ENCODE assay signal across 1 cellular context in the genomic region with DNA sequence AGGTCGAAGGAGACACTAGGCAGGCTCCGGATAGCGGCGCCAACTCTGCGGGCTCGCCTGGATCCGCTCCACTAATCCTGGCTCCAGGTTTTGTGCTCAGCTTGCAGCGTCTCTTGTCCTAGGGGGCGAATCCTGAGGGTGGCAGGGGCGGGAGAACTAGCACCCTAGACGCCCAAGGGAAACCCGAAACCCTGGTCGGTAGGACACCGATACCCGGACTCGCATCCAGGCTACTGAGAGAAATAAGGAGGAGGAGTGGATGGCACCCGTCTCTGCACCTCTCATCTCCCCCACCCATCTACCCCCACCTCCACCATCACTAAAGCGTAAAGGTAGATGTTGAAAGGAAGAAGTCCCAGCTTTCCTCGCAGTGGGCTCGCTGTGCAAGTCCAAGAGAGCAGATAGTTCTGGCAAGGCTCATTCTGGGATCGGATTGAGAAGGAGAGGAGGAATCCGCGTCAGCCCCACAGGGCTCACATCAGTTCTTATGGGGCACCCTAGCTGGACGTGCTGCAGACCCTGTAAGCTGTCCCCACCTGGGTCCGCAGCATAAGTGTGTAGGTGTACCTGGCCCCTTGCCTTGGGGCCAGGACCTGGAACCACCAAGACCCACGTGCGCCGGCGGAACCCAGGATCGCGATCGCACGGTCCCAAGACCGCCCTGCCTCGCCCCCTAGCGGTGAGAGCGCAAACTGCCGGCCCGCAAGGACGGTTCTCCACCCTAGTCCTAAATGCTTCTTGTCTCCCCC.
TF ChIP-seq lines count a peak whose summit lies in the region.

No MANE protein-coding gene starts in this region.

TF ChIP-seq in HepG2, 621 proteins besides CTCF, POLR2A, EP300 and RAD21 (continued from another document and continues in another):
- peak; percentile 38; the same call in 1 of the 2 replicates for TF ChIP-seq REPIN1 (CRISPR knock-in tag; IDR thresholded peaks at IDR 0.05; ENCODE audit: borderline replicate concordance, low read depth)
- TF ChIP-seq ZNF781 (CRISPR knock-in tag; IDR thresholded peaks at IDR 0.05; ENCODE audit: borderline replicate concordance, not compliant biosample characterization): peak; percentile 61
- TF ChIP-seq CBX1 (IDR thresholded peaks at IDR 0.05; ENCODE audit: low read depth): peak; percentile 56
- TF ChIP-seq KMT2B (CRISPR knock-in tag; IDR thresholded peaks at IDR 0.05): peak; percentile 7; the same call in 1 of the 2 replicates
- no peak for TF ChIP-seq NKX3-1 (CRISPR knock-in tag; IDR thresholded peaks at IDR 0.05)
- TF ChIP-seq, protein P1, sequence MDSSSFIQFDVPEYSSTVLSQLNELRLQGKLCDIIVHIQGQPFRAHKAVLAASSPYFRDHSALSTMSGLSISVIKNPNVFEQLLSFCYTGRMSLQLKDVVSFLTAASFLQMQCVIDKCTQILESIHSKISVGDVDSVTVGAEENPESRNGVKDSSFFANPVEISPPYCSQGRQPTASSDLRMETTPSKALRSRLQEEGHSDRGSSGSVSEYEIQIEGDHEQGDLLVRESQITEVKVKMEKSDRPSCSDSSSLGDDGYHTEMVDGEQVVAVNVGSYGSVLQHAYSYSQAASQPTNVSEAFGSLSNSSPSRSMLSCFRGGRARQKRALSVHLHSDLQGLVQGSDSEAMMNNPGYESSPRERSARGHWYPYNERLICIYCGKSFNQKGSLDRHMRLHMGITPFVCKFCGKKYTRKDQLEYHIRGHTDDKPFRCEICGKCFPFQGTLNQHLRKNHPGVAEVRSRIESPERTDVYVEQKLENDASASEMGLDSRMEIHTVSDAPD (CRISPR knock-in tag; IDR thresholded peaks at IDR 0.05): no peak
- TF ChIP-seq BCL6 (CRISPR knock-in tag; IDR thresholded peaks at IDR 0.05): peak; percentile 50
- TF ChIP-seq ZNF816 (CRISPR knock-in tag; IDR thresholded peaks at IDR 0.05; ENCODE audit: borderline replicate concordance): no peak
- TF ChIP-seq, protein P2, sequence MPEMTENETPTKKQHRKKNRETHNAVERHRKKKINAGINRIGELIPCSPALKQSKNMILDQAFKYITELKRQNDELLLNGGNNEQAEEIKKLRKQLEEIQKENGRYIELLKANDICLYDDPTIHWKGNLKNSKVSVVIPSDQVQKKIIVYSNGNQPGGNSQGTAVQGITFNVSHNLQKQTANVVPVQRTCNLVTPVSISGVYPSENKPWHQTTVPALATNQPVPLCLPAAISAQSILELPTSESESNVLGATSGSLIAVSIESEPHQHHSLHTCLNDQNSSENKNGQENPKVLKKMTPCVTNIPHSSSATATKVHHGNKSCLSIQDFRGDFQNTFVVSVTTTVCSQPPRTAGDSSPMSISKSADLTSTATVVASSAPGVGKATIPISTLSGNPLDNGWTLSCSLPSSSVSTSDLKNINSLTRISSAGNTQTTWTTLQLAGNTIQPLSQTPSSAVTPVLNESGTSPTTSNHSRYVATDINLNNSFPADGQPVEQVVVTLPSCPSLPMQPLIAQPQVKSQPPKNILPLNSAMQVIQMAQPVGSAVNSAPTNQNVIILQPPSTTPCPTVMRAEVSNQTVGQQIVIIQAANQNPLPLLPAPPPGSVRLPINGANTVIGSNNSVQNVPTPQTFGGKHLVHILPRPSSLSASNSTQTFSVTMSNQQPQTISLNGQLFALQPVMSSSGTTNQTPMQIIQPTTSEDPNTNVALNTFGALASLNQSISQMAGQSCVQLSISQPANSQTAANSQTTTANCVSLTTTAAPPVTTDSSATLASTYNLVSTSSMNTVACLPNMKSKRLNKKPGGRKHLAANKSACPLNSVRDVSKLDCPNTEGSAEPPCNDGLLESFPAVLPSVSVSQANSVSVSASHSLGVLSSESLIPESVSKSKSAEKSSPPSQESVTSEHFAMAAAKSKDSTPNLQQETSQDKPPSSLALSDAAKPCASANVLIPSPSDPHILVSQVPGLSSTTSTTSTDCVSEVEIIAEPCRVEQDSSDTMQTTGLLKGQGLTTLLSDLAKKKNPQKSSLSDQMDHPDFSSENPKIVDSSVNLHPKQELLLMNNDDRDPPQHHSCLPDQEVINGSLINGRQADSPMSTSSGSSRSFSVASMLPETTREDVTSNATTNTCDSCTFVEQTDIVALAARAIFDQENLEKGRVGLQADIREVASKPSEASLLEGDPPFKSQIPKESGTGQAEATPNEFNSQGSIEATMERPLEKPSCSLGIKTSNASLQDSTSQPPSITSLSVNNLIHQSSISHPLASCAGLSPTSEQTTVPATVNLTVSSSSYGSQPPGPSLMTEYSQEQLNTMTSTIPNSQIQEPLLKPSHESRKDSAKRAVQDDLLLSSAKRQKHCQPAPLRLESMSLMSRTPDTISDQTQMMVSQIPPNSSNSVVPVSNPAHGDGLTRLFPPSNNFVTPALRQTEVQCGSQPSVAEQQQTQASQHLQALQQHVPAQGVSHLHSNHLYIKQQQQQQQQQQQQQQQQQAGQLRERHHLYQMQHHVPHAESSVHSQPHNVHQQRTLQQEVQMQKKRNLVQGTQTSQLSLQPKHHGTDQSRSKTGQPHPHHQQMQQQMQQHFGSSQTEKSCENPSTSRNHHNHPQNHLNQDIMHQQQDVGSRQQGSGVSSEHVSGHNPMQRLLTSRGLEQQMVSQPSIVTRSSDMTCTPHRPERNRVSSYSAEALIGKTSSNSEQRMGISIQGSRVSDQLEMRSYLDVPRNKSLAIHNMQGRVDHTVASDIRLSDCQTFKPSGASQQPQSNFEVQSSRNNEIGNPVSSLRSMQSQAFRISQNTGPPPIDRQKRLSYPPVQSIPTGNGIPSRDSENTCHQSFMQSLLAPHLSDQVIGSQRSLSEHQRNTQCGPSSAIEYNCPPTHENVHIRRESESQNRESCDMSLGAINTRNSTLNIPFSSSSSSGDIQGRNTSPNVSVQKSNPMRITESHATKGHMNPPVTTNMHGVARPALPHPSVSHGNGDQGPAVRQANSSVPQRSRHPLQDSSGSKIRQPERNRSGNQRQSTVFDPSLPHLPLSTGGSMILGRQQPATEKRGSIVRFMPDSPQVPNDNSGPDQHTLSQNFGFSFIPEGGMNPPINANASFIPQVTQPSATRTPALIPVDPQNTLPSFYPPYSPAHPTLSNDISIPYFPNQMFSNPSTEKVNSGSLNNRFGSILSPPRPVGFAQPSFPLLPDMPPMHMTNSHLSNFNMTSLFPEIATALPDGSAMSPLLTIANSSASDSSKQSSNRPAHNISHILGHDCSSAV (CRISPR knock-in tag; IDR thresholded peaks at IDR 0.05; ENCODE audit: borderline replicate concordance): no peak
- no peak for TF ChIP-seq TCF7 (IDR thresholded peaks at IDR 0.05; ENCODE audit: low read depth)
- peak; percentile 56; the same call in 1 of the 2 replicates for TF ChIP-seq SP2 (CRISPR knock-in tag; IDR thresholded peaks at IDR 0.05)
- peak; percentile 93 for TF ChIP-seq MYC (CRISPR knock-in tag; IDR thresholded peaks at IDR 0.05; ENCODE audit: borderline replicate concordance)
- 0 out of 2 replicates have a peak, but pooled peaks have one; percentile 69 for TF ChIP-seq MZF1 (CRISPR knock-in tag; IDR thresholded peaks at IDR 0.05; ENCODE audit: borderline replicate concordance)
- peak; percentile 63 for TF ChIP-seq SMC3 (IDR thresholded peaks at IDR 0.05; ENCODE audit: low read length)
- TF ChIP-seq HNF1B (CRISPR knock-in tag; IDR thresholded peaks at IDR 0.05): peak; percentile 78; the same call in 1 of the 2 replicates
- TF ChIP-seq ZNF512B (CRISPR knock-in tag; IDR thresholded peaks at IDR 0.05; ENCODE audit: borderline replicate concordance): peak; percentile 52; the same call in 1 of the 2 replicates
- TF ChIP-seq ZNF468 (CRISPR knock-in tag; IDR thresholded peaks at IDR 0.05): 0 out of 2 replicates have a peak, but pooled peaks have one; percentile 7
- peak; percentile 93 for TF ChIP-seq MAX (IDR thresholded peaks at IDR 0.05)
- TF ChIP-seq ZNF674 (CRISPR knock-in tag; IDR thresholded peaks at IDR 0.05; ENCODE audit: low read depth): no peak
- TF ChIP-seq, protein P3, sequence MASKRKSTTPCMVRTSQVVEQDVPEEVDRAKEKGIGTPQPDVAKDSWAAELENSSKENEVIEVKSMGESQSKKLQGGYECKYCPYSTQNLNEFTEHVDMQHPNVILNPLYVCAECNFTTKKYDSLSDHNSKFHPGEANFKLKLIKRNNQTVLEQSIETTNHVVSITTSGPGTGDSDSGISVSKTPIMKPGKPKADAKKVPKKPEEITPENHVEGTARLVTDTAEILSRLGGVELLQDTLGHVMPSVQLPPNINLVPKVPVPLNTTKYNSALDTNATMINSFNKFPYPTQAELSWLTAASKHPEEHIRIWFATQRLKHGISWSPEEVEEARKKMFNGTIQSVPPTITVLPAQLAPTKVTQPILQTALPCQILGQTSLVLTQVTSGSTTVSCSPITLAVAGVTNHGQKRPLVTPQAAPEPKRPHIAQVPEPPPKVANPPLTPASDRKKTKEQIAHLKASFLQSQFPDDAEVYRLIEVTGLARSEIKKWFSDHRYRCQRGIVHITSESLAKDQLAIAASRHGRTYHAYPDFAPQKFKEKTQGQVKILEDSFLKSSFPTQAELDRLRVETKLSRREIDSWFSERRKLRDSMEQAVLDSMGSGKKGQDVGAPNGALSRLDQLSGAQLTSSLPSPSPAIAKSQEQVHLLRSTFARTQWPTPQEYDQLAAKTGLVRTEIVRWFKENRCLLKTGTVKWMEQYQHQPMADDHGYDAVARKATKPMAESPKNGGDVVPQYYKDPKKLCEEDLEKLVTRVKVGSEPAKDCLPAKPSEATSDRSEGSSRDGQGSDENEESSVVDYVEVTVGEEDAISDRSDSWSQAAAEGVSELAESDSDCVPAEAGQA (IDR thresholded peaks at IDR 0.05; ENCODE audit: low read depth): no peak
- TF ChIP-seq, protein P3 (CRISPR knock-in tag; IDR thresholded peaks at IDR 0.05; ENCODE audit: borderline replicate concordance): no peak
- peak; percentile 90; the same call in 1 of the 2 replicates for TF ChIP-seq ZNF224 (CRISPR knock-in tag; IDR thresholded peaks at IDR 0.05)
- TF ChIP-seq ZNF572 (CRISPR knock-in tag; IDR thresholded peaks at IDR 0.05): peak; percentile 92
- TF ChIP-seq ZNF879 (CRISPR knock-in tag; IDR thresholded peaks at IDR 0.05): no peak
- TF ChIP-seq SSRP1 (CRISPR knock-in tag; IDR thresholded peaks at IDR 0.05): peak; percentile 73; the same call in 1 of the 2 replicates
- TF ChIP-seq ZNF484 (CRISPR knock-in tag; IDR thresholded peaks at IDR 0.05; ENCODE audit: borderline replicate concordance, low read depth): no peak
- TF ChIP-seq ZNF317 (CRISPR knock-in tag; IDR thresholded peaks at IDR 0.05): no peak
- TF ChIP-seq ZNF451 (CRISPR knock-in tag; IDR thresholded peaks at IDR 0.05): no peak
- TF ChIP-seq KLF9 (CRISPR knock-in tag; IDR thresholded peaks at IDR 0.05; ENCODE audit: low read depth): no peak
- 0 out of 2 replicates have a peak, but pooled peaks have one; percentile 34 for TF ChIP-seq JUND (CRISPR knock-in tag; IDR thresholded peaks at IDR 0.05)
- peak; percentile 40 for TF ChIP-seq TEAD3 (CRISPR knock-in tag; optimal IDR thresholded peaks at IDR 0.05; ENCODE audit: borderline replicate concordance)
- TF ChIP-seq SUZ12 (IDR thresholded peaks at IDR 0.05; ENCODE audit: low read depth, low read length): peak; percentile 18; the same call in 1 of the 2 replicates
- TF ChIP-seq SMAD1 (CRISPR knock-in tag; IDR thresholded peaks at IDR 0.05; ENCODE audit: borderline replicate concordance, low read depth): 0 out of 2 replicates have a peak, but pooled peaks have one; percentile 85
- no peak; the same call in 1 of the 2 replicates for TF ChIP-seq ZNF124 (CRISPR knock-in tag; IDR thresholded peaks at IDR 0.05)
